8 cellular contexts compared by ENCODE assay signal in the genomic region with DNA sequence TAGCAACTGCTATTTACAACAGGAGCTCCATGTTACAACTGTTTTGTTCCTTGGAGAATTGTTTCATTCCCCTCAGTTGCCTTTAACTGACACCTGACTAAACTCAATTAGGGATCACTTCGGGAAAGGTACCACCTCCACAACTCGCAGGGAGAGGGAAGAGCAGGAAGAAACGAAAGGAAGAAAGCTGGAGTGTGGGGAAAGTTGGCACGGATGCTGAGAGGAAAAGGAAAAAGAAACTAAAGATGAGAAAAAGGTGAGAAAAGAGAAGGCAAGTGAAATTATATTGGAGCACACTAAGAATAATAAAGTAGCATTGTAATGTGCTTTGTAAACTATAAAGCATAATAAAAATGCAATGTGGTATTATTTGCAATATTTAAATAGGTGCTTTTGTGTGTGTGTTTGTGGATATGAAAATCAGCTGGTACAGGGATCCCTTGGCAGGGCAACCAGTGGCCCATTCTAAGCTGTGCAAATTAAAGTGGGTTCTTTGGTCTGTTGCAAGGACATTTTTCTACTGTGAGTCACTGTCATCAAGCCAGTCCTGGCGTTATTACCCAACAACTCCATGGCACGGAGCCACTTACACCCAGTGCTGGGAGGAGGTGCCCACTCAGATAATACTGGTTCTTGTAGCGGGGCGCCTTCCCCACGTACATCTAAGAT. TPM values are rescaled to one million over a fixed set of nuclear protein-coding genes. Genes with fewer than 3 reads are reported as not detected.
DNase-seq lines count a peak whose midpoint lies in the region; ATAC-seq lines count a peak whose summit lies in the region.

No MANE protein-coding gene starts in this region.

- H3K4me3 ChIP-seq in H7 (ENCODE audit: insufficient read depth, low read depth, low read length): no peak overlapping the region

- no peaks in the 10 kb centered on the region for H3K36me3 ChIP-seq in H7 (replicated peaks; ENCODE audit: control insufficient read depth, insufficient read depth, low read length)

- in situ Hi-C loops in T47D (cut with HindIII; ENCODE audit: low pct_unique_long_range_greater_than_20kb, low sequenced_read_pairs): no loop called here

- intact Hi-C loops in left colon (cut with DNase I, micrococcal nuclease): no loop called here

- ATAC-seq in left colon (peak; percentile 97), HG02588 (IDR thresholded peaks at IDR 0.05; ENCODE audit: unreplicated experiment) (no peak)

- peak overlapping the region; percentile 88 for H3K27ac ChIP-seq in temporal lobe (ENCODE audit: low read depth, low read length)

- H3K27me3 ChIP-seq in H7 (ENCODE audit: control insufficient read depth, insufficient read depth, low read length): no peaks in the 10 kb centered on the region

- DNase-seq in COR-L47 (lab: John Stamatoyannopoulos, UW) (peak; percentile 14), NCI-H2029 treated with DMSO at 0.1 percent for 48 hours (lab: John Stamatoyannopoulos, UW) (peak; percentile 26), T47D (ENCODE audit: low read depth in 1 of 2, low spot score in 1 of 2) (peak; percentile 16 to 87), left colon (peak; percentile 80 to 86), NCI-H187 (lab: John Stamatoyannopoulos, UW) (no peak), H7 (no peak)

RNA-seq across cellular contexts. Expression of a gene that starts 45.9 kb away (rescaled TPM):
- 10 to 100 TPM; 36.4 to 37.8 TPM for total RNA-seq in left colon
- 20.4 TPM for total RNA-seq in temporal lobe
- total RNA-seq in H7 (2014; rRNA removed; shearing (Covaris generic)): 8.6 and 9.1 TPM in 2 replicates

Comparison
In these comparisons a context has a peak if more than half of its experiments do, and no peak if none do; other contexts are left out.
1. DNase-seq: peak in COR-L47 (single experiment), NCI-H2029 treated with DMSO at 0.1 percent for 48 hours (single experiment), T47D (2 of 2) and left colon (2 of 2); none in NCI-H187 (0 of 2) and H7 (single experiment).